In genomic region chr11:59172345-59173079, GRCh38 we compare ENCODE assay signal across 8 cellular contexts. TPM values are rescaled to one million over a fixed set of nuclear protein-coding genes. Genes with fewer than 3 reads are reported as not detected.
DNase-seq lines count a peak whose midpoint lies in the region; ATAC-seq and TF ChIP-seq lines count a peak whose summit lies in the region.

No MANE protein-coding gene starts in this region.

- H3K36me3 ChIP-seq in HUES64 (ENCODE audit: insufficient read depth, low read length) = no peaks in the 10 kb centered on the region; the same call in 1 of the 2 replicates
- H3K36me3 ChIP-seq in cardiac muscle cell = no peaks in the 10 kb centered on the region
- H3K36me3 ChIP-seq in psoas muscle (ENCODE audit: insufficient read depth in 1 of 2, low read depth in 1 of 2) = no peaks in the 10 kb centered on the region

- peak; percentile 35 for ATAC-seq in GM21526 (IDR thresholded peaks at IDR 0.05; ENCODE audit: low FRiP score, unreplicated experiment)
- peak; percentile 21 for ATAC-seq in activated T-helper 17 cell treated with anti-CD3 and anti-CD28 coated beads, Interleukin-2, amount 50 U/mL, for 72 hours (replicated peaks)
- no peak for ATAC-seq in psoas muscle

- H3K27ac ChIP-seq in HUES64 (ENCODE audit: low read depth, low read length) (no peak overlapping the region; the same call in 1 of the 2 replicates), cardiac muscle cell (no peak overlapping the region), psoas muscle (no peak overlapping the region)

- no peak overlapping the region for H3K27ac Mint-ChIP-seq in activated T-helper 17 cell treated with anti-CD3 and anti-CD28 coated beads, Interleukin-2, amount 50 U/mL, for 72 hours

- no peaks in the 10 kb centered on the region for H3K36me3 Mint-ChIP-seq in activated T-helper 17 cell treated with anti-CD3 and anti-CD28 coated beads, Interleukin-2, amount 50 U/mL, for 72 hours (ENCODE audit: low read depth)

- H3K4me3 ChIP-seq in GM12865 (ENCODE audit: low read depth, low read length) = peak overlapping the region; percentile 82
- peak overlapping the region; percentile 79 for H3K4me3 ChIP-seq in HUES64 (ENCODE audit: low read length)
- H3K4me3 ChIP-seq in cardiac muscle cell = peak overlapping the region; percentile 56
- peak overlapping the region; percentile 72 for H3K4me3 ChIP-seq in psoas muscle

- WGBS in HUES64 = under 1% methylated on average over 70 of the region's 70 CpGs
- 1% methylated on average over 25 to 70 of the region's 70 CpGs for WGBS in psoas muscle, 3 donors

- DNase-seq in GM12865 (ENCODE audit: low read depth) = peak; percentile 82
- DNase-seq in cardiac muscle cell (ENCODE audit: low read depth in 1 of 2, low spot score in 1 of 2) = peak; percentile 11 to 44
- DNase-seq in psoas muscle = no peak
- DNase-seq in SHP77 (lab: John Stamatoyannopoulos, UW) = no peak
- no peak for DNase-seq in NCI-H1436 treated with DMSO at 0.1 percent for 48 hours (lab: John Stamatoyannopoulos, UW)

- H3K9me3 Mint-ChIP-seq in activated T-helper 17 cell treated with anti-CD3 and anti-CD28 coated beads, Interleukin-2, amount 50 U/mL, for 72 hours = no peaks in the 10 kb centered on the region

- peaks cover 10% of the 10 kb centered on the region for H3K4me1 Mint-ChIP-seq in activated T-helper 17 cell treated with anti-CD3 and anti-CD28 coated beads, Interleukin-2, amount 50 U/mL, for 72 hours

- peak overlapping the region; percentile 79 for H3K4me3 Mint-ChIP-seq in activated T-helper 17 cell treated with anti-CD3 and anti-CD28 coated beads, Interleukin-2, amount 50 U/mL, for 72 hours

- H3K9me3 ChIP-seq in HUES64 (ENCODE audit: insufficient read depth, low read depth, low read length) = no peaks in the 10 kb centered on the region
- H3K9me3 ChIP-seq in cardiac muscle cell (ENCODE audit: low read depth) = no peaks in the 10 kb centered on the region
- no peaks in the 10 kb centered on the region for H3K9me3 ChIP-seq in psoas muscle

- peaks cover 7% of the 10 kb centered on the region for H3K27me3 Mint-ChIP-seq in activated T-helper 17 cell treated with anti-CD3 and anti-CD28 coated beads, Interleukin-2, amount 50 U/mL, for 72 hours

- no peak for TF ChIP-seq CTCF in GM12865 (IDR thresholded peaks at IDR 0.05; ENCODE audit: insufficient read depth, low read depth, low read length, missing control alignments)
- TF ChIP-seq CTCF in cardiac muscle cell (IDR thresholded peaks at IDR 0.05; ENCODE audit: low read depth, low read length) = no peak
- no peak for TF ChIP-seq CTCF in psoas muscle (IDR thresholded peaks at IDR 0.05)

- H3K9ac ChIP-seq in HUES64 (ENCODE audit: low read depth, low read length) = peak overlapping the region; percentile 49; the same call in 1 of the 2 replicates

- intact Hi-C loops in psoas muscle (cut with DNase I) = loop anchor here (1.0 to 10.0 kb wide), 5 partner anchors 35 to 502 kb away; partner anchors contain the start of gene OR5A2 (in 1 of the 2)

- H3K27me3 ChIP-seq in HUES64 (ENCODE audit: insufficient read depth, low read length) = peaks cover 6% of the 10 kb centered on the region; the same call in 1 of the 2 replicates
- peaks cover 32% of the 10 kb centered on the region for H3K27me3 ChIP-seq in cardiac muscle cell
- peaks cover 0 to 27% (median 4%) of the 10 kb centered on the region in 3 donors for H3K27me3 ChIP-seq in psoas muscle (ENCODE audit: insufficient read depth in 3 of 3, low read length in 2 of 3)

- H3K4me1 ChIP-seq in HUES64 (ENCODE audit: insufficient read depth, low read length) (peaks cover 15% of the 10 kb centered on the region), cardiac muscle cell (ENCODE audit: low read depth) (peaks cover 5% of the 10 kb centered on the region), psoas muscle (no peaks in the 10 kb centered on the region)

RNA-seq across cellular contexts. Expression of gene DTX4, which starts 0.6 kb away (rescaled TPM):
- 18.4 TPM for polyA plus RNA-seq in HUES64 (2013, experiment 1 of 2)
- 24.1 TPM for polyA plus RNA-seq in HUES64 (2013, experiment 2 of 2)
- under 1 TPM; 0.13 to 0.16 TPM for total RNA-seq in activated T-helper 17 cell treated with anti-CD3 and anti-CD28 coated beads, Interleukin-2, amount 50 U/mL, for 72 hours
- total RNA-seq in cardiac muscle cell (2.7 and 3.1 TPM in 2 replicates), psoas muscle (1 to 10 TPM; 1.2 to 2.7 (median 2.3) TPM)
- polyA plus RNA-seq in cardiac muscle cell (1.1 and 1.8 TPM in 2 replicates), psoas muscle (under 1 TPM; 0.46 to 0.65 (median 0.60) TPM)

RNA-seq across cellular contexts. Expression of gene FAM111A, which starts 29.9 kb away (rescaled TPM):
- 12.8 TPM for polyA plus RNA-seq in HUES64 (2013, experiment 1 of 2)
- 15.3 TPM for polyA plus RNA-seq in HUES64 (2013, experiment 2 of 2)
- 10 to 100 TPM; 80.2 to 92.7 TPM for total RNA-seq in activated T-helper 17 cell treated with anti-CD3 and anti-CD28 coated beads, Interleukin-2, amount 50 U/mL, for 72 hours
- total RNA-seq in cardiac muscle cell = 1.7 and 6.5 TPM in 2 replicates
- 1.5 and 5.3 TPM in 2 replicates for polyA plus RNA-seq in cardiac muscle cell
- total RNA-seq in psoas muscle = 1 to 10 TPM; 2.6 to 3.4 (median 3.1) TPM
- 1 to 10 TPM in 2 of 3 donors, under 1 TPM in 1; 0.91 to 5.2 (median 1.7) TPM for polyA plus RNA-seq in psoas muscle

RNA-seq across cellular contexts. Expression of gene MPEG1, which starts 40.2 kb away (rescaled TPM):
- polyA plus RNA-seq in HUES64 (2013, experiment 1 of 2) = not detected
- polyA plus RNA-seq in HUES64 (2013, experiment 2 of 2) = not detected
- under 1 TPM in 1 of 2 donors, not detected in 1; 0.08 TPM for total RNA-seq in activated T-helper 17 cell treated with anti-CD3 and anti-CD28 coated beads, Interleukin-2, amount 50 U/mL, for 72 hours
- total RNA-seq in cardiac muscle cell = not detected in 2 replicates
- not detected in 2 replicates for polyA plus RNA-seq in cardiac muscle cell
- total RNA-seq in psoas muscle = 1 to 10 TPM; 3.8 to 6.1 (median 5.0) TPM
- 1 to 10 TPM in 1 of 3 donors, under 1 TPM in 2; 0.82 to 1.8 (median 0.90) TPM for polyA plus RNA-seq in psoas muscle

Comparison
In these comparisons a context has a peak if more than half of its experiments do, and no peak if none do; other contexts are left out.
1. DNase-seq: peak in GM12865 (single experiment) and cardiac muscle cell (2 of 2); none in psoas muscle (0 of 2), SHP77 (0 of 2) and NCI-H1436 treated with DMSO at 0.1 percent for 48 hours (single experiment).
2. ATAC-seq: peak in GM21526 (single experiment) and activated T-helper 17 cell treated with anti-CD3 and anti-CD28 coated beads, Interleukin-2, amount 50 U/mL, for 72 hours (single experiment); none in psoas muscle (0 of 4).
3. RNA of gene FAM111A, which starts 29.9 kb away (total RNA-seq): 80.2 to 92.7 TPM in activated T-helper 17 cell treated with anti-CD3 and anti-CD28 coated beads, Interleukin-2, amount 50 U/mL, for 72 hours; 1.7 to 6.5 TPM in cardiac muscle cell and 2.6 to 3.4 TPM in psoas muscle; every median in the first group is over 10 times any median in the second.
4. Peak in every context shown above with its lines, with median percentiles within 50 percentile points of each other: H3K4me3 ChIP-seq.